ENCODE assay signal across 1 cellular context in the genomic region with DNA sequence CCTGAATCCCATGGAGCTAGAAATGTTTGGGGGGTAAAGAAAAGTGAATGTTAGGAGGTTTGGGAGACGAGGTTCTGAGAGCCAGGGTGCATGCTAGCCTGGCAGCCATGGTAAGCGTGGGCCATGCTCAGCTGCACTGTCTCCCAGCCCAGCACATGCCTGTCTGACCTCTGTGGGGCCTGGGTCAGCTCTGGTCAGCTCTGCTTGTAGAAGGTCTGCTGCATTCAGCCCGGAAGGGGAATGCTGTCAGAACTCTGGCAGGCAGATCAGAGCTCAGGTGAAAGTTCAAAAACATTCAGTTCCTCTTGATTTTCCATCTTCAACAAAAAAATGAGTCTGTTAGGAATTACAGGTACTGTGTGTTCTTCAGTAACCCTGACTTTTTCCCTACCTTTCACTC.
TF ChIP-seq lines count a peak whose summit lies in the region.

No MANE protein-coding gene starts in this region.

TF ChIP-seq in HepG2, 621 proteins besides CTCF, POLR2A, EP300 and RAD21:
- TF ChIP-seq, protein P1, sequence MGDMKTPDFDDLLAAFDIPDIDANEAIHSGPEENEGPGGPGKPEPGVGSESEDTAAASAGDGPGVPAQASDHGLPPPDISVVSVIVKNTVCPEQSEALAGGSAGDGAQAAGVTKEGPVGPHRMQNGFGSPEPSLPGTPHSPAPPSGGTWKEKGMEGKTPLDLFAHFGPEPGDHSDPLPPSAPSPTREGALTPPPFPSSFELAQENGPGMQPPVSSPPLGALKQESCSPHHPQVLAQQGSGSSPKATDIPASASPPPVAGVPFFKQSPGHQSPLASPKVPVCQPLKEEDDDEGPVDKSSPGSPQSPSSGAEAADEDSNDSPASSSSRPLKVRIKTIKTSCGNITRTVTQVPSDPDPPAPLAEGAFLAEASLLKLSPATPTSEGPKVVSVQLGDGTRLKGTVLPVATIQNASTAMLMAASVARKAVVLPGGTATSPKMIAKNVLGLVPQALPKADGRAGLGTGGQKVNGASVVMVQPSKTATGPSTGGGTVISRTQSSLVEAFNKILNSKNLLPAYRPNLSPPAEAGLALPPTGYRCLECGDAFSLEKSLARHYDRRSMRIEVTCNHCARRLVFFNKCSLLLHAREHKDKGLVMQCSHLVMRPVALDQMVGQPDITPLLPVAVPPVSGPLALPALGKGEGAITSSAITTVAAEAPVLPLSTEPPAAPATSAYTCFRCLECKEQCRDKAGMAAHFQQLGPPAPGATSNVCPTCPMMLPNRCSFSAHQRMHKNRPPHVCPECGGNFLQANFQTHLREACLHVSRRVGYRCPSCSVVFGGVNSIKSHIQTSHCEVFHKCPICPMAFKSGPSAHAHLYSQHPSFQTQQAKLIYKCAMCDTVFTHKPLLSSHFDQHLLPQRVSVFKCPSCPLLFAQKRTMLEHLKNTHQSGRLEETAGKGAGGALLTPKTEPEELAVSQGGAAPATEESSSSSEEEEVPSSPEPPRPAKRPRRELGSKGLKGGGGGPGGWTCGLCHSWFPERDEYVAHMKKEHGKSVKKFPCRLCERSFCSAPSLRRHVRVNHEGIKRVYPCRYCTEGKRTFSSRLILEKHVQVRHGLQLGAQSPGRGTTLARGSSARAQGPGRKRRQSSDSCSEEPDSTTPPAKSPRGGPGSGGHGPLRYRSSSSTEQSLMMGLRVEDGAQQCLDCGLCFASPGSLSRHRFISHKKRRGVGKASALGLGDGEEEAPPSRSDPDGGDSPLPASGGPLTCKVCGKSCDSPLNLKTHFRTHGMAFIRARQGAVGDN (CRISPR knock-in tag; IDR thresholded peaks at IDR 0.05), result peak; percentile 59
- 0 out of 2 replicates have a peak, but pooled peaks have one; percentile 1 for TF ChIP-seq FLYWCH1 (CRISPR knock-in tag; IDR thresholded peaks at IDR 0.05)
- TF ChIP-seq ZMYM4 (CRISPR knock-in tag; IDR thresholded peaks at IDR 0.05), result no peak
- TF ChIP-seq, protein P2, sequence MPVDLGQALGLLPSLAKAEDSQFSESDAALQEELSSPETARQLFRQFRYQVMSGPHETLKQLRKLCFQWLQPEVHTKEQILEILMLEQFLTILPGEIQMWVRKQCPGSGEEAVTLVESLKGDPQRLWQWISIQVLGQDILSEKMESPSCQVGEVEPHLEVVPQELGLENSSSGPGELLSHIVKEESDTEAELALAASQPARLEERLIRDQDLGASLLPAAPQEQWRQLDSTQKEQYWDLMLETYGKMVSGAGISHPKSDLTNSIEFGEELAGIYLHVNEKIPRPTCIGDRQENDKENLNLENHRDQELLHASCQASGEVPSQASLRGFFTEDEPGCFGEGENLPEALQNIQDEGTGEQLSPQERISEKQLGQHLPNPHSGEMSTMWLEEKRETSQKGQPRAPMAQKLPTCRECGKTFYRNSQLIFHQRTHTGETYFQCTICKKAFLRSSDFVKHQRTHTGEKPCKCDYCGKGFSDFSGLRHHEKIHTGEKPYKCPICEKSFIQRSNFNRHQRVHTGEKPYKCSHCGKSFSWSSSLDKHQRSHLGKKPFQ (CRISPR knock-in tag; IDR thresholded peaks at IDR 0.05; ENCODE audit: insufficient replicate concordance), result no peak
